Comparison of ENCODE assay signal across 19 cellular contexts in the genomic region with DNA sequence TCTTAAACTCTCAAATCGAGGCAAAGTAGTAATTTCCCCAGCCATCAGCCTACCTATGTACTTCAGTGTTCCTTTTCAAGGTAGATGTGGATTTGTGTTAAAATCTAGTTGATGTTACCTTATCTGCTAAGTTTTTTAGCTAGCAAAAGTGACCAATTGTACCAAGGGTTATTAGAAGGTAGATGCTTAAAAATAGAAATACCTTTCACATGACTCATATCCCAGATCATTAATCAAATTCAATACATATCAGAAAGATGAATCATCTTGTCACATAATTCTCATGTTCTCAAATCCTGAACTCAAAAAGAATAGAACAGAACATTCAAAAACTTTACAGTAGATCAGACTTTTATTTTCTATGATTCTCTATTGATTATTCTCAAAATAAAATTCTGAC. TPM values are rescaled to one million over a fixed set of nuclear protein-coding genes. Genes with fewer than 3 reads are reported as not detected.
DNase-seq lines count a peak whose midpoint lies in the region; ATAC-seq and TF ChIP-seq lines count a peak whose summit lies in the region.
"Had no signal": no experiment of that assay in that cellular context is flagged by ENCODE, and none has a peak within 500 bp of the region (broad histone marks: within the 10 kb centered on the region; RNA-seq: fewer than 3 reads in every experiment).

No MANE protein-coding gene starts in this region.

- no peak overlapping the region for H3K27ac Mint-ChIP-seq in MCF 10A (ENCODE audit: low read depth, unreplicated experiment)
- H3K27ac Mint-ChIP-seq in CD4-positive, alpha-beta memory T cell, result no peak overlapping the region
- H3K27ac Mint-ChIP-seq in natural killer cell, result no peak overlapping the region
- H3K27ac Mint-ChIP-seq: mesothelial cell of epicardium; stimulated activated naive CD8-positive, alpha-beta T cell treated with anti-CD3 and anti-CD28 coated beads, Interleukin-15, Interleukin-2, amounts not matched to agents 100 ng/mL and 50 ng/mL, for 24 hours had no signal

- no peaks in the 10 kb centered on the region for H3K36me3 ChIP-seq in breast epithelium
- H3K36me3 ChIP-seq in CD4-positive, alpha-beta memory T cell (ENCODE audit: insufficient read depth, low read length), result no peaks in the 10 kb centered on the region
- H3K36me3 ChIP-seq: esophagus muscularis mucosa, MG63, SJCRH30 had no signal

- H3K27me3 ChIP-seq in breast epithelium, result no peaks in the 10 kb centered on the region
- no peaks in the 10 kb centered on the region for H3K27me3 ChIP-seq in CD4-positive, alpha-beta memory T cell (ENCODE audit: insufficient read depth, low read length)
- H3K27me3 ChIP-seq: esophagus muscularis mucosa, MG63, SJCRH30 had no signal

- DNase-seq in MCF 10A (ENCODE audit: unreplicated experiment), result peak; percentile 40
- DNase-seq in breast epithelium (ENCODE audit: low spot score in 2 of 2), result no peak
- DNase-seq in amniotic epithelial cell (ENCODE audit: low read depth), result peak; percentile 56
- peak; percentile 21 to 49 for DNase-seq in foreskin fibroblast
- no peak for DNase-seq in CD4-positive, alpha-beta memory T cell
- DNase-seq in natural killer cell, result no peak
- DNase-seq: 8988T, activated gamma-delta T cell, H7, MG63, NCI-H2081, occipital lobe, SJCRH30 had no signal

- ATAC-seq in GM19455 (IDR thresholded peaks at IDR 0.05; ENCODE audit: unreplicated experiment) (no peak), HG03342 (IDR thresholded peaks at IDR 0.05; ENCODE audit: unreplicated experiment) (no peak), natural killer cell (no peak)

- TF ChIP-seq CTCF in MCF 10A (IDR thresholded peaks at IDR 0.05; ENCODE audit: unreplicated experiment) (no peak), breast epithelium (IDR thresholded peaks at IDR 0.05) (no peak), foreskin fibroblast (IDR thresholded peaks at IDR 0.05; ENCODE audit: low read depth, low read length) (no peak), natural killer cell (IDR thresholded peaks at IDR 0.05) (no peak)

- H3K4me3 Mint-ChIP-seq in MCF 10A (ENCODE audit: unreplicated experiment) (no peak overlapping the region), natural killer cell (no peak overlapping the region)
- no peak overlapping the region for H3K4me3 Mint-ChIP-seq in CD4-positive, alpha-beta memory T cell
- H3K4me3 Mint-ChIP-seq: mesothelial cell of epicardium; stimulated activated naive CD8-positive, alpha-beta T cell treated with anti-CD3 and anti-CD28 coated beads, Interleukin-15, Interleukin-2, amounts not matched to agents 100 ng/mL and 50 ng/mL, for 24 hours had no signal

- H3K4me1 ChIP-seq in breast epithelium, result no peaks in the 10 kb centered on the region
- H3K4me1 ChIP-seq in CD4-positive, alpha-beta memory T cell (ENCODE audit: insufficient read depth, low read length), result no peaks in the 10 kb centered on the region
- H3K4me1 ChIP-seq: SJCRH30 had no signal

- no peaks in the 10 kb centered on the region for H3K9me3 ChIP-seq in breast epithelium
- no peaks in the 10 kb centered on the region for H3K9me3 ChIP-seq in CD4-positive, alpha-beta memory T cell (ENCODE audit: control insufficient read depth in 1 of 2, low read length in 2 of 2)
- H3K9me3 ChIP-seq: esophagus muscularis mucosa, MG63, SJCRH30 had no signal

- TF ChIP-seq POLR2A in breast epithelium (IDR thresholded peaks at IDR 0.05), result no peak

- intact Hi-C loops in MCF 10A (cut with micrococcal nuclease), result no loop called here
- intact Hi-C loops in breast epithelium (cut with DNase I; ENCODE audit: low total_unique reads), result no loop called here
- intact Hi-C loops in CD4-positive, alpha-beta memory T cell (cut with micrococcal nuclease), result no loop called here
- intact Hi-C loops in natural killer cell (cut with micrococcal nuclease), result no loop called here

- H3K27ac ChIP-seq in breast epithelium, result no peak overlapping the region
- no peak overlapping the region for H3K27ac ChIP-seq in CD4-positive, alpha-beta memory T cell (ENCODE audit: low read depth, low read length)
- H3K27ac ChIP-seq: esophagus muscularis mucosa, SJCRH30 had no signal

- no peak overlapping the region for H3K4me3 ChIP-seq in breast epithelium
- no peak overlapping the region for H3K4me3 ChIP-seq in foreskin fibroblast (ENCODE audit: low read depth in 1 of 2, low read length in 2 of 2)
- H3K4me3 ChIP-seq in CD4-positive, alpha-beta memory T cell (ENCODE audit: low read length in 2 of 2), result no peak overlapping the region
- H3K4me3 ChIP-seq: esophagus muscularis mucosa, MG63, SJCRH30 had no signal

- CTCF ChIA-PET in MCF 10A (lab: Yijun Ruan, JAX), result interaction anchor here (0.6 to 1.7 kb wide), 2 partner anchors 20 to 252 kb away, joined by 3 to 4 read pairs; no protein-coding TSS in a partner anchor
- CTCF ChIA-PET in CD4-positive, alpha-beta memory T cell (lab: Charles Lee; ENCODE audit: partially characterized antibody), result no interaction called here

- H3K9me3 Mint-ChIP-seq in MCF 10A (ENCODE audit: unreplicated experiment) (no peaks in the 10 kb centered on the region), natural killer cell (no peaks in the 10 kb centered on the region)
- no peaks in the 10 kb centered on the region for H3K9me3 Mint-ChIP-seq in CD4-positive, alpha-beta memory T cell
- H3K9me3 Mint-ChIP-seq: mesothelial cell of epicardium; stimulated activated naive CD8-positive, alpha-beta T cell treated with anti-CD3 and anti-CD28 coated beads, Interleukin-15, Interleukin-2, amounts not matched to agents 100 ng/mL and 50 ng/mL, for 24 hours had no signal

- H3K36me3 Mint-ChIP-seq in MCF 10A (ENCODE audit: insufficient read depth, unreplicated experiment), result no peaks in the 10 kb centered on the region
- H3K36me3 Mint-ChIP-seq in CD4-positive, alpha-beta memory T cell, result no peaks in the 10 kb centered on the region
- H3K36me3 Mint-ChIP-seq in natural killer cell, result no peaks in the 10 kb centered on the region
- H3K36me3 Mint-ChIP-seq: mesothelial cell of epicardium had no signal

- no TSS peak for BruUV-seq in MCF 10A (replicated peaks; lab: Mats Ljungman, UMichigan)

- H3K4me1 Mint-ChIP-seq in MCF 10A (ENCODE audit: insufficient read depth, unreplicated experiment) (no peaks in the 10 kb centered on the region), natural killer cell (no peaks in the 10 kb centered on the region)
- H3K4me1 Mint-ChIP-seq in CD4-positive, alpha-beta memory T cell, result peaks cover 0 to 3% (median 0%) of the 10 kb centered on the region in 4 donors

- H3K27me3 Mint-ChIP-seq in MCF 10A (ENCODE audit: insufficient read depth, unreplicated experiment) (no peaks in the 10 kb centered on the region), natural killer cell (ENCODE audit: low read depth in 2 of 2) (peaks cover 0 to 2% of the 10 kb centered on the region in 2 donors)
- peaks cover 4% of the 10 kb centered on the region in 2 donors for H3K27me3 Mint-ChIP-seq in CD4-positive, alpha-beta memory T cell
- H3K27me3 Mint-ChIP-seq: stimulated activated naive CD8-positive, alpha-beta T cell treated with anti-CD3 and anti-CD28 coated beads, Interleukin-15, Interleukin-2, amounts not matched to agents 100 ng/mL and 50 ng/mL, for 24 hours had no signal

- POLR2A ChIA-PET in MCF 10A (lab: Yijun Ruan, JAX), result no interaction called here
- POLR2A ChIA-PET in CD4-positive, alpha-beta memory T cell (lab: Charles Lee; ENCODE audit: partially characterized antibody), result no interaction called here

RNA-seq across cellular contexts. Expression of a gene that starts 3.5 kb away (rescaled TPM):
- total RNA-seq in MCF 10A (2022) (not detected in 2 replicates), breast epithelium (under 1 TPM in 1 of 3 donors, not detected in 2; 0.32 TPM), natural killer cell (not detected)
- not detected for total RNA-seq in CD4-positive, alpha-beta memory T cell
- polyA plus RNA-seq in CD4-positive, alpha-beta memory T cell, result not detected
- total RNA-seq: esophagus muscularis mucosa, H7, mesothelial cell of epicardium, occipital lobe, SJCRH30 had no signal

RNA-seq across cellular contexts. Expression of a gene that starts 34.3 kb away (rescaled TPM):
- total RNA-seq in MCF 10A (2022) (not detected in 2 replicates), breast epithelium (100 to 1,000 TPM in 2 of 3 donors, 10 to 100 TPM in 1; 10.1 to 700 (median 337) TPM), natural killer cell (1,000 to 10,000 TPM in 1 of 3 donors, 1 to 10 TPM in 2; 1.6 to 1,035 (median 3.5) TPM)
- total RNA-seq in CD4-positive, alpha-beta memory T cell, result not detected
- 10 to 100 TPM in 1 of 2 donors, 1 to 10 TPM in 1; 1.3 to 51.8 TPM for polyA plus RNA-seq in CD4-positive, alpha-beta memory T cell
- total RNA-seq: H7, occipital lobe, SJCRH30 had no signal

RNA-seq across cellular contexts. Expression of a gene that starts 40.0 kb away (rescaled TPM):
- total RNA-seq in MCF 10A (2022) (not detected in 2 replicates), breast epithelium (not detected), natural killer cell (not detected)
- total RNA-seq in CD4-positive, alpha-beta memory T cell, result not detected
- not detected for polyA plus RNA-seq in CD4-positive, alpha-beta memory T cell
- total RNA-seq: esophagus muscularis mucosa, H7, occipital lobe, SJCRH30, skeletal muscle tissue had no signal

RNA-seq across cellular contexts. Expression of a gene that starts 56.3 kb away (rescaled TPM):
- 45.4 and 47.5 TPM in 2 replicates for total RNA-seq in MCF 10A (2022)
- 10 to 100 TPM; 18.9 to 22.0 (median 19.3) TPM for total RNA-seq in breast epithelium
- 10 to 100 TPM; 43.2 to 45.3 TPM for total RNA-seq in CD4-positive, alpha-beta memory T cell
- 10 to 100 TPM in 1 of 2 donors, 1 to 10 TPM in 1; 4.7 to 17.2 TPM for polyA plus RNA-seq in CD4-positive, alpha-beta memory T cell
- 10 to 100 TPM; 22.3 to 23.1 (median 22.6) TPM for total RNA-seq in natural killer cell

Comparison
In these comparisons a context has a peak if more than half of its experiments do, and no peak if none do; other contexts are left out.
1. DNase-seq: peak in MCF 10A (single experiment), amniotic epithelial cell (single experiment) and foreskin fibroblast (2 of 2); none in breast epithelium (0 of 2), CD4-positive, alpha-beta memory T cell (0 of 5) and natural killer cell (single experiment).